7 cellular contexts compared by ENCODE assay signal in genomic region chr1:169367686-169368405, GRCh38.
A peak's percentile ranks its signal among the peaks of the same experiment; 100 is the strongest.
DNase-seq lines count a peak whose midpoint lies in the region; ATAC-seq, FAIRE-seq and TF ChIP-seq lines count a peak whose summit lies in the region.

Gene BLZF1 (plus strand): TSS chr1:169368195. CDS start chr1:169369523, 1,328 bp downstream.
Gene NME7 (minus strand): TSS chr1:169367797. CDS start chr1:169367710, 87 bp downstream.

- H3K4me3 ChIP-seq in astrocyte of the spinal cord (ENCODE audit: low read depth, low read length) (peak within 1 kb of the TSS; percentile 95), retinal pigment epithelial cell (ENCODE audit: low read length) (peak within 1 kb of the TSS; percentile 95)

- in situ Hi-C loops in astrocyte of the spinal cord (cut with HindIII; ENCODE audit: low sequenced_read_pairs), result no loop called here

- peak; percentile 94 for ATAC-seq in HG02981 (IDR thresholded peaks at IDR 0.05; ENCODE audit: unreplicated experiment)

- peak; percentile 99 for FAIRE-seq in GM18507 (lab: Jason Lieb, UNC)

- DNase-seq in GM18507 (ENCODE audit: extremely low spot score, insufficient read length, low read depth), result peak; percentile 78
- DNase-seq in NCI-H2029 treated with DMSO at 0.1 percent for 48 hours (lab: John Stamatoyannopoulos, UW), result peak; percentile 66
- peak; percentile 96 for DNase-seq in T-helper 9 cell
- peak; percentile 99 for DNase-seq in astrocyte of the spinal cord (ENCODE audit: low read depth, low spot score)
- DNase-seq in hypothalamus (lab: John Stamatoyannopoulos, UW), result peak; percentile 41 to 98 (median 89)
- DNase-seq in retinal pigment epithelial cell (ENCODE audit: low read depth), result peak; percentile 85

- TF ChIP-seq CTCF in astrocyte of the spinal cord (IDR thresholded peaks at IDR 0.05; ENCODE audit: low read depth, low read length) (no peak), retinal pigment epithelial cell (conservative IDR thresholded peaks at IDR 0.05; ENCODE audit: low read depth, low read length) (no peak)

Comparison
In these comparisons a context has a peak if more than half of its experiments do, and no peak if none do; other contexts are left out.
1. Peak in every context shown above with its lines: DNase-seq, ATAC-seq and H3K4me3 ChIP-seq.